1 cellular context compared by ENCODE assay signal in the genomic region with DNA sequence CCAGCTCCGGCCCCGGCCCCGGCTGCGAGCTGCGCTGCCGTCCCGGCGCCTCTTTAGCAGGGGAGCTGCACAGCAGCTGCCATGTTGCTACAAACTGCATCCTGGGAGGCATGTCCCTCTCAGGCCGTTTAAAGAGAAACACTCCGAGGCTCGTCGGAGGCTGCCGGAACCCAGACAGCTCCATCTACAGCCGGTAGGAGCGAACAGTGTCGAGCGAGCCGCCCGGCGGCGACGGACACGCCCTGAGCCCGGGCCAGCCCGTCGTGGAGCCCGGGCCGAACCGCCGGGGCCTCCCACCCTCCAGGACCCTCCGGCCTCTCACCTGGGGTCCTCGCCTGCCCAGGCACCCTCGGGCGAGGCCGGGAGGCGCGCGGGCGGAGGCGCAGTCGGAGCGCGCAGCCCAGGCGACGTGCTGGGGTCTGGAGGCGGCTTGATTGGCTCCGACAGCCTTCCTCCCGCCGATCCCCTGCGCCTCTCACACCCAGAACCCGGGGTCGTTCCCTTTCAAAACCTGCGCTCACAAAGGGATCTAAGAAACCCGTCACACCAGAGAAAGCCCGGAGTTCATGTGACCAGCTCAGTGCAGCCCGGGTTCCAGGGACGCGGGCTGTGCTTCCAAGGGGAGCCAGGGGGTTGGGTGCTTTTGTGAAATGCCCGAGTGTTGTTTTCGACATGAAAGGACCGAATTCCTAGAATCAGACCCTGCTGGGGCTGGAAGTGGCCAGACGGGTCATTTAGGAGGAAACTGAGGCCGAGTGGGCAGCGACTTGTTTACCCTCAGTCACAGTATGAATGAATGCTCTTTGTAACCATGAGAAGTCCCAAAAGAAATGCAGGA.
TF ChIP-seq lines count a peak whose summit lies in the region.

A gene (minus strand): TSS at position 570 of the 838 bp plus-strand sequence. CDS start 5,040 bp downstream, outside the sequence.

TF ChIP-seq in K562, 482 proteins besides CTCF, POLR2A, EP300 and RAD21 (continued from another document and continues in another):
- TF ChIP-seq, protein P1, sequence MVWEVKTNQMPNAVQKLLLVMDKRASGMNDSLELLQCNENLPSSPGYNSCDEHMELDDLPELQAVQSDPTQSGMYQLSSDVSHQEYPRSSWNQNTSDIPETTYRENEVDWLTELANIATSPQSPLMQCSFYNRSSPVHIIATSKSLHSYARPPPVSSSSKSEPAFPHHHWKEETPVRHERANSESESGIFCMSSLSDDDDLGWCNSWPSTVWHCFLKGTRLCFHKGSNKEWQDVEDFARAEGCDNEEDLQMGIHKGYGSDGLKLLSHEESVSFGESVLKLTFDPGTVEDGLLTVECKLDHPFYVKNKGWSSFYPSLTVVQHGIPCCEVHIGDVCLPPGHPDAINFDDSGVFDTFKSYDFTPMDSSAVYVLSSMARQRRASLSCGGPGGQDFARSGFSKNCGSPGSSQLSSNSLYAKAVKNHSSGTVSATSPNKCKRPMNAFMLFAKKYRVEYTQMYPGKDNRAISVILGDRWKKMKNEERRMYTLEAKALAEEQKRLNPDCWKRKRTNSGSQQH (CRISPR knock-in tag; IDR thresholded peaks at IDR 0.05) = no peak
- TF ChIP-seq ZNF785 (CRISPR knock-in tag; IDR thresholded peaks at IDR 0.05) = no peak
- TF ChIP-seq E2F3 (CRISPR knock-in tag; IDR thresholded peaks at IDR 0.05) = peak; percentile 80; the same call in 1 of the 2 replicates
- peak; percentile 64; the same call in 1 of the 2 replicates for TF ChIP-seq ERF (CRISPR knock-in tag; IDR thresholded peaks at IDR 0.05)
- no peak for TF ChIP-seq ATF1 (CRISPR knock-in tag; IDR thresholded peaks at IDR 0.05)
- peak; percentile 76 for TF ChIP-seq ATF1 (tag; IDR thresholded peaks at IDR 0.05)
- TF ChIP-seq, protein P2, sequence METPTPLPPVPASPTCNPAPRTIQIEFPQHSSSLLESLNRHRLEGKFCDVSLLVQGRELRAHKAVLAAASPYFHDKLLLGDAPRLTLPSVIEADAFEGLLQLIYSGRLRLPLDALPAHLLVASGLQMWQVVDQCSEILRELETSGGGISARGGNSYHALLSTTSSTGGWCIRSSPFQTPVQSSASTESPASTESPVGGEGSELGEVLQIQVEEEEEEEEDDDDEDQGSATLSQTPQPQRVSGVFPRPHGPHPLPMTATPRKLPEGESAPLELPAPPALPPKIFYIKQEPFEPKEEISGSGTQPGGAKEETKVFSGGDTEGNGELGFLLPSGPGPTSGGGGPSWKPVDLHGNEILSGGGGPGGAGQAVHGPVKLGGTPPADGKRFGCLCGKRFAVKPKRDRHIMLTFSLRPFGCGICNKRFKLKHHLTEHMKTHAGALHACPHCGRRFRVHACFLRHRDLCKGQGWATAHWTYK (CRISPR knock-in tag; IDR thresholded peaks at IDR 0.05) = peak; percentile 80
- TF ChIP-seq, protein P3, sequence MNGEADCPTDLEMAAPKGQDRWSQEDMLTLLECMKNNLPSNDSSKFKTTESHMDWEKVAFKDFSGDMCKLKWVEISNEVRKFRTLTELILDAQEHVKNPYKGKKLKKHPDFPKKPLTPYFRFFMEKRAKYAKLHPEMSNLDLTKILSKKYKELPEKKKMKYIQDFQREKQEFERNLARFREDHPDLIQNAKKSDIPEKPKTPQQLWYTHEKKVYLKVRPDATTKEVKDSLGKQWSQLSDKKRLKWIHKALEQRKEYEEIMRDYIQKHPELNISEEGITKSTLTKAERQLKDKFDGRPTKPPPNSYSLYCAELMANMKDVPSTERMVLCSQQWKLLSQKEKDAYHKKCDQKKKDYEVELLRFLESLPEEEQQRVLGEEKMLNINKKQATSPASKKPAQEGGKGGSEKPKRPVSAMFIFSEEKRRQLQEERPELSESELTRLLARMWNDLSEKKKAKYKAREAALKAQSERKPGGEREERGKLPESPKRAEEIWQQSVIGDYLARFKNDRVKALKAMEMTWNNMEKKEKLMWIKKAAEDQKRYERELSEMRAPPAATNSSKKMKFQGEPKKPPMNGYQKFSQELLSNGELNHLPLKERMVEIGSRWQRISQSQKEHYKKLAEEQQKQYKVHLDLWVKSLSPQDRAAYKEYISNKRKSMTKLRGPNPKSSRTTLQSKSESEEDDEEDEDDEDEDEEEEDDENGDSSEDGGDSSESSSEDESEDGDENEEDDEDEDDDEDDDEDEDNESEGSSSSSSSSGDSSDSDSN (IDR thresholded peaks at IDR 0.05; ENCODE audit: borderline replicate concordance in 1 of 2, low read depth in 2 of 2, low read length in 2 of 2) = peak; percentile 98
- TF ChIP-seq FOXP1 (CRISPR knock-in tag; IDR thresholded peaks at IDR 0.05) = peak; percentile 13; the same call in 1 of the 2 replicates
- no peak; a peak in 1 of 4 replicates for TF ChIP-seq HDAC1 (IDR thresholded peaks at IDR 0.05)
- TF ChIP-seq KAT7 (CRISPR knock-in tag; IDR thresholded peaks at IDR 0.05; ENCODE audit: borderline replicate concordance) = peak; percentile 90; the same call in 1 of the 2 replicates
- TF ChIP-seq, protein P4, sequence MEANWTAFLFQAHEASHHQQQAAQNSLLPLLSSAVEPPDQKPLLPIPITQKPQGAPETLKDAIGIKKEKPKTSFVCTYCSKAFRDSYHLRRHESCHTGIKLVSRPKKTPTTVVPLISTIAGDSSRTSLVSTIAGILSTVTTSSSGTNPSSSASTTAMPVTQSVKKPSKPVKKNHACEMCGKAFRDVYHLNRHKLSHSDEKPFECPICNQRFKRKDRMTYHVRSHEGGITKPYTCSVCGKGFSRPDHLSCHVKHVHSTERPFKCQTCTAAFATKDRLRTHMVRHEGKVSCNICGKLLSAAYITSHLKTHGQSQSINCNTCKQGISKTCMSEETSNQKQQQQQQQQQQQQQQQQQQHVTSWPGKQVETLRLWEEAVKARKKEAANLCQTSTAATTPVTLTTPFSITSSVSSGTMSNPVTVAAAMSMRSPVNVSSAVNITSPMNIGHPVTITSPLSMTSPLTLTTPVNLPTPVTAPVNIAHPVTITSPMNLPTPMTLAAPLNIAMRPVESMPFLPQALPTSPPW (CRISPR knock-in tag; IDR thresholded peaks at IDR 0.05) = peak; percentile 40; the same call in 1 of the 2 replicates
- TF ChIP-seq HNRNPH1 (optimal IDR thresholded peaks at IDR 0.05; ENCODE audit: low read depth, low read length) = no peak
- peak; percentile 31; the same call in 1 of the 2 replicates for TF ChIP-seq TEAD4 (IDR thresholded peaks at IDR 0.05; ENCODE audit: low read length)
- no peak for TF ChIP-seq TEAD4 (CRISPR knock-in tag; IDR thresholded peaks at IDR 0.05; ENCODE audit: borderline replicate concordance)
- peak; percentile 49 to 89; a peak in 2 of 4 replicates for TF ChIP-seq SIN3A (IDR thresholded peaks at IDR 0.05; ENCODE audit: borderline replicate concordance in 2 of 2, control insufficient read depth in 1 of 2, low read depth in 2 of 2, low read length in 2 of 2)
- peak; percentile 61; the same call in 1 of the 2 replicates for TF ChIP-seq ZNF212 (CRISPR knock-in tag; IDR thresholded peaks at IDR 0.05)
- no peak for TF ChIP-seq HEY1 (CRISPR knock-in tag; IDR thresholded peaks at IDR 0.05; ENCODE audit: borderline replicate concordance)
- TF ChIP-seq ZNF76 (CRISPR knock-in tag; IDR thresholded peaks at IDR 0.05; ENCODE audit: borderline replicate concordance) = 0 out of 2 replicates have a peak, but pooled peaks have one; percentile 42
- TF ChIP-seq, protein P5, sequence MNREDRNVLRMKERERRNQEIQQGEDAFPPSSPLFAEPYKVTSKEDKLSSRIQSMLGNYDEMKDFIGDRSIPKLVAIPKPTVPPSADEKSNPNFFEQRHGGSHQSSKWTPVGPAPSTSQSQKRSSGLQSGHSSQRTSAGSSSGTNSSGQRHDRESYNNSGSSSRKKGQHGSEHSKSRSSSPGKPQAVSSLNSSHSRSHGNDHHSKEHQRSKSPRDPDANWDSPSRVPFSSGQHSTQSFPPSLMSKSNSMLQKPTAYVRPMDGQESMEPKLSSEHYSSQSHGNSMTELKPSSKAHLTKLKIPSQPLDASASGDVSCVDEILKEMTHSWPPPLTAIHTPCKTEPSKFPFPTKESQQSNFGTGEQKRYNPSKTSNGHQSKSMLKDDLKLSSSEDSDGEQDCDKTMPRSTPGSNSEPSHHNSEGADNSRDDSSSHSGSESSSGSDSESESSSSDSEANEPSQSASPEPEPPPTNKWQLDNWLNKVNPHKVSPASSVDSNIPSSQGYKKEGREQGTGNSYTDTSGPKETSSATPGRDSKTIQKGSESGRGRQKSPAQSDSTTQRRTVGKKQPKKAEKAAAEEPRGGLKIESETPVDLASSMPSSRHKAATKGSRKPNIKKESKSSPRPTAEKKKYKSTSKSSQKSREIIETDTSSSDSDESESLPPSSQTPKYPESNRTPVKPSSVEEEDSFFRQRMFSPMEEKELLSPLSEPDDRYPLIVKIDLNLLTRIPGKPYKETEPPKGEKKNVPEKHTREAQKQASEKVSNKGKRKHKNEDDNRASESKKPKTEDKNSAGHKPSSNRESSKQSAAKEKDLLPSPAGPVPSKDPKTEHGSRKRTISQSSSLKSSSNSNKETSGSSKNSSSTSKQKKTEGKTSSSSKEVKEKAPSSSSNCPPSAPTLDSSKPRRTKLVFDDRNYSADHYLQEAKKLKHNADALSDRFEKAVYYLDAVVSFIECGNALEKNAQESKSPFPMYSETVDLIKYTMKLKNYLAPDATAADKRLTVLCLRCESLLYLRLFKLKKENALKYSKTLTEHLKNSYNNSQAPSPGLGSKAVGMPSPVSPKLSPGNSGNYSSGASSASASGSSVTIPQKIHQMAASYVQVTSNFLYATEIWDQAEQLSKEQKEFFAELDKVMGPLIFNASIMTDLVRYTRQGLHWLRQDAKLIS (CRISPR knock-in tag; IDR thresholded peaks at IDR 0.05) = peak; percentile 28; the same call in 1 of the 2 replicates
- no peak for TF ChIP-seq RFX5 (IDR thresholded peaks at IDR 0.05; ENCODE audit: low read depth, low read length)
- peak; percentile 81 for TF ChIP-seq SMAD4 (CRISPR knock-in tag; conservative IDR thresholded peaks at IDR 0.05)
- TF ChIP-seq GATAD2B (IDR thresholded peaks at IDR 0.05; ENCODE audit: borderline replicate concordance) = peak; percentile 51; the same call in 1 of the 2 replicates
- peak; percentile 66 for TF ChIP-seq RBM22 (IDR thresholded peaks at IDR 0.05; ENCODE audit: low read depth, low read length, poor library complexity, severe bottlenecking)
- TF ChIP-seq MYC (IDR thresholded peaks at IDR 0.05; ENCODE audit: low read depth, low read length) = peak; percentile 83
- no peak for TF ChIP-seq MYC (CRISPR knock-in tag; IDR thresholded peaks at IDR 0.05; ENCODE audit: borderline replicate concordance, low read depth)
- TF ChIP-seq, protein P6, sequence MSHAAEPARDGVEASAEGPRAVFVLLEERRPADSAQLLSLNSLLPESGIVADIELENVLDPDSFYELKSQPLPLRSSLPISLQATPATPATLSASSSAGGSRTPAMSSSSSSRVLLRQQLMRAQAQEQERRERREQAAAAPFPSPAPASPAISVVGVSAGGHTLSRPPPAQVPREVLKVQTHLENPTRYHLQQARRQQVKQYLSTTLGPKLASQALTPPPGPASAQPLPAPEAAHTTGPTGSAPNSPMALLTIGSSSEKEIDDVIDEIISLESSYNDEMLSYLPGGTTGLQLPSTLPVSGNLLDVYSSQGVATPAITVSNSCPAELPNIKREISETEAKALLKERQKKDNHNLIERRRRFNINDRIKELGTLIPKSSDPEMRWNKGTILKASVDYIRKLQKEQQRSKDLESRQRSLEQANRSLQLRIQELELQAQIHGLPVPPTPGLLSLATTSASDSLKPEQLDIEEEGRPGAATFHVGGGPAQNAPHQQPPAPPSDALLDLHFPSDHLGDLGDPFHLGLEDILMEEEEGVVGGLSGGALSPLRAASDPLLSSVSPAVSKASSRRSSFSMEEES (CRISPR knock-in tag; IDR thresholded peaks at IDR 0.05) = no peak
- TF ChIP-seq, protein P7, sequence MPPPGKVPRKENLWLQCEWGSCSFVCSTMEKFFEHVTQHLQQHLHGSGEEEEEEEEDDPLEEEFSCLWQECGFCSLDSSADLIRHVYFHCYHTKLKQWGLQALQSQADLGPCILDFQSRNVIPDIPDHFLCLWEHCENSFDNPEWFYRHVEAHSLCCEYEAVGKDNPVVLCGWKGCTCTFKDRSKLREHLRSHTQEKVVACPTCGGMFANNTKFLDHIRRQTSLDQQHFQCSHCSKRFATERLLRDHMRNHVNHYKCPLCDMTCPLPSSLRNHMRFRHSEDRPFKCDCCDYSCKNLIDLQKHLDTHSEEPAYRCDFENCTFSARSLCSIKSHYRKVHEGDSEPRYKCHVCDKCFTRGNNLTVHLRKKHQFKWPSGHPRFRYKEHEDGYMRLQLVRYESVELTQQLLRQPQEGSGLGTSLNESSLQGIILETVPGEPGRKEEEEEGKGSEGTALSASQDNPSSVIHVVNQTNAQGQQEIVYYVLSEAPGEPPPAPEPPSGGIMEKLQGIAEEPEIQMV (tag; conservative IDR thresholded peaks at IDR 0.05; ENCODE audit: low read depth) = no peak
- TF ChIP-seq ZBTB7A (IDR thresholded peaks at IDR 0.05; ENCODE audit: borderline replicate concordance, control insufficient read depth, low read depth, low read length) = peak; percentile 82; the same call in 1 of the 2 replicates
- TF ChIP-seq ZNF431 (CRISPR knock-in tag; IDR thresholded peaks at IDR 0.05) = peak; percentile 47; the same call in 1 of the 2 replicates
- TF ChIP-seq ZNF133 (CRISPR knock-in tag; IDR thresholded peaks at IDR 0.05) = 0 out of 2 replicates have a peak, but pooled peaks have one; percentile 13
- no peak for TF ChIP-seq MAFF (IDR thresholded peaks at IDR 0.05; ENCODE audit: low read length)
- 0 out of 2 replicates have a peak, but pooled peaks have one; percentile 25 for TF ChIP-seq SMC3 (conservative IDR thresholded peaks at IDR 0.05; ENCODE audit: insufficient read depth, low read depth, low read length)
- peak; percentile 78 for TF ChIP-seq NEUROD1 (IDR thresholded peaks at IDR 0.05; ENCODE audit: borderline replicate concordance, low read depth, low read length, partially characterized antibody)
- TF ChIP-seq, protein P8, sequence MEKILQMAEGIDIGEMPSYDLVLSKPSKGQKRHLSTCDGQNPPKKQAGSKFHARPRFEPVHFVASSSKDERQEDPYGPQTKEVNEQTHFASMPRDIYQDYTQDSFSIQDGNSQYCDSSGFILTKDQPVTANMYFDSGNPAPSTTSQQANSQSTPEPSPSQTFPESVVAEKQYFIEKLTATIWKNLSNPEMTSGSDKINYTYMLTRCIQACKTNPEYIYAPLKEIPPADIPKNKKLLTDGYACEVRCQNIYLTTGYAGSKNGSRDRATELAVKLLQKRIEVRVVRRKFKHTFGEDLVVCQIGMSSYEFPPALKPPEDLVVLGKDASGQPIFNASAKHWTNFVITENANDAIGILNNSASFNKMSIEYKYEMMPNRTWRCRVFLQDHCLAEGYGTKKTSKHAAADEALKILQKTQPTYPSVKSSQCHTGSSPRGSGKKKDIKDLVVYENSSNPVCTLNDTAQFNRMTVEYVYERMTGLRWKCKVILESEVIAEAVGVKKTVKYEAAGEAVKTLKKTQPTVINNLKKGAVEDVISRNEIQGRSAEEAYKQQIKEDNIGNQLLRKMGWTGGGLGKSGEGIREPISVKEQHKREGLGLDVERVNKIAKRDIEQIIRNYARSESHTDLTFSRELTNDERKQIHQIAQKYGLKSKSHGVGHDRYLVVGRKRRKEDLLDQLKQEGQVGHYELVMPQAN (IDR thresholded peaks at IDR 0.05; ENCODE audit: borderline replicate concordance) = no peak
- 0 out of 2 replicates have a peak, but pooled peaks have one; percentile 55 for TF ChIP-seq RNF2 (IDR thresholded peaks at IDR 0.05)
